Comparison of ENCODE assay signal across 29 cellular contexts in genomic region chr10:129679207-129679606, GRCh38.
"Had no signal": no experiment of that assay in that cellular context is flagged by ENCODE, and none has a peak within 500 bp of the region (broad histone marks: within the 10 kb centered on the region; RNA-seq: fewer than 3 reads in every experiment).

No MANE protein-coding gene starts in this region.

- ATAC-seq: natural killer cell; psoas muscle; right cardiac atrium; sciatic nerve; stimulated activated effector memory CD8-positive, alpha-beta T cell treated with anti-CD3 and anti-CD28 coated beads, Interleukin-12 subunit alpha, Interleukin-12 subunit beta, amount 100 ng/mL, for 72 hours; stimulated activated naive B cell treated with anti-CD40 and anti-IgM and Interleukin-4, amounts not matched to agents 10 μg/mL and 1 μg/mL and 100 μg/mL, for 72 hours had no signal

- H3K4me3 ChIP-seq: neural progenitor cell, ovary, psoas muscle, skin epidermis, smooth muscle cell, spleen, stomach, thoracic aorta, thyroid gland, tibial nerve, upper lobe of left lung, vagina had no signal

- H3K4me3 Mint-ChIP-seq: natural killer cell; nephron; neural progenitor cell; stimulated activated effector memory CD8-positive, alpha-beta T cell treated with anti-CD3 and anti-CD28 coated beads, Interleukin-12 subunit alpha, Interleukin-12 subunit beta, amount 100 ng/mL, for 72 hours; stimulated activated naive B cell treated with anti-CD40 and anti-IgM and Interleukin-4, amounts not matched to agents 10 μg/mL and 1 μg/mL and 100 μg/mL, for 72 hours; stimulated activated naive CD8-positive, alpha-beta T cell treated with anti-CD3 and anti-CD28 coated beads, Interleukin-15, Interleukin-2, amounts not matched to agents 100 ng/mL and 50 ng/mL, for 24 hours had no signal

- FAIRE-seq: urothelium cell line had no signal

- H3K27me3 Mint-ChIP-seq: stimulated activated naive B cell treated with anti-CD40 and anti-IgM and Interleukin-4, amounts not matched to agents 10 μg/mL and 1 μg/mL and 100 μg/mL, for 72 hours; stimulated activated naive CD8-positive, alpha-beta T cell treated with anti-CD3 and anti-CD28 coated beads, Interleukin-15, Interleukin-2, amounts not matched to agents 100 ng/mL and 50 ng/mL, for 24 hours had no signal

- DNase-seq: natural killer cell; occipital lobe; ovary; posterior cingulate gyrus; psoas muscle; right cardiac atrium; spleen; stimulated activated CD4-positive, alpha-beta T cell treated with anti-CD3 and anti-CD28 coated beads, Interleukin-12 subunit alpha, Interleukin-12 subunit beta, amount 100 ng/mL, for 4 hours; stimulated activated CD4-positive, alpha-beta T cell treated with anti-CD3 and anti-CD28 coated beads, Interleukin-1b, Interleukin-23, amount 100 ng/mL, for 48 hours; stimulated activated CD4-positive, alpha-beta T cell treated with anti-CD3 and anti-CD28 coated beads, Interleukin-4, amount 100 ng/mL, for 1 hour; stimulated activated naive B cell treated with anti-CD40 and anti-IgM and Interleukin-4, amounts not matched to agents 10 μg/mL and 1 μg/mL and 100 μg/mL, for 72 hours; stimulated activated naive CD4-positive, alpha-beta T cell treated with Interleukin-2 at 50 U/mL for 16 hours; stomach; thyroid gland; trophoblast cell; upper lobe of left lung had no signal

- H3K79me2 ChIP-seq: parathyroid adenoma had no signal

- H3K4me1 Mint-ChIP-seq: natural killer cell; neural progenitor cell; stimulated activated effector memory CD8-positive, alpha-beta T cell treated with anti-CD3 and anti-CD28 coated beads, Interleukin-12 subunit alpha, Interleukin-12 subunit beta, amount 100 ng/mL, for 72 hours had no signal

- H3K9me3 ChIP-seq: ovary, psoas muscle, spleen, stomach, thoracic aorta, thyroid gland, tibial nerve, upper lobe of left lung, vagina had no signal

- H3K27me3 ChIP-seq: neural progenitor cell, ovary, spleen, stomach, thyroid gland, tibial nerve, upper lobe of left lung, vagina had no signal

- H3K4me1 ChIP-seq: neural progenitor cell, parathyroid adenoma, psoas muscle, spleen, stomach, tibial nerve, upper lobe of left lung, vagina had no signal

- H3K27ac Mint-ChIP-seq: natural killer cell; neural progenitor cell; progenitor cell of endocrine pancreas; stimulated activated effector memory CD8-positive, alpha-beta T cell treated with anti-CD3 and anti-CD28 coated beads, Interleukin-12 subunit alpha, Interleukin-12 subunit beta, amount 100 ng/mL, for 72 hours; stimulated activated naive B cell treated with anti-CD40 and anti-IgM and Interleukin-4, amounts not matched to agents 10 μg/mL and 1 μg/mL and 100 μg/mL, for 72 hours; stimulated activated naive CD8-positive, alpha-beta T cell treated with anti-CD3 and anti-CD28 coated beads, Interleukin-15, Interleukin-2, amounts not matched to agents 100 ng/mL and 50 ng/mL, for 24 hours had no signal

- H3K9ac ChIP-seq: neural progenitor cell, parathyroid adenoma had no signal

- H3K36me3 Mint-ChIP-seq: natural killer cell; neural progenitor cell; stimulated activated effector memory CD8-positive, alpha-beta T cell treated with anti-CD3 and anti-CD28 coated beads, Interleukin-12 subunit alpha, Interleukin-12 subunit beta, amount 100 ng/mL, for 72 hours had no signal

- H3K27ac ChIP-seq: neural progenitor cell, ovary, parathyroid adenoma, psoas muscle, skin epidermis, spleen, stomach, thoracic aorta, thyroid gland, tibial nerve, upper lobe of left lung, vagina had no signal

- H2AFZ ChIP-seq: neural progenitor cell, parathyroid adenoma had no signal

- H3K9me3 Mint-ChIP-seq: natural killer cell, nephron had no signal

- H3K4me2 ChIP-seq: neural progenitor cell, smooth muscle cell had no signal

- H3K36me3 ChIP-seq: neural progenitor cell, ovary, thoracic aorta, thyroid gland, upper lobe of left lung, vagina had no signal
